11 cellular contexts compared by ENCODE assay signal in the genomic region with DNA sequence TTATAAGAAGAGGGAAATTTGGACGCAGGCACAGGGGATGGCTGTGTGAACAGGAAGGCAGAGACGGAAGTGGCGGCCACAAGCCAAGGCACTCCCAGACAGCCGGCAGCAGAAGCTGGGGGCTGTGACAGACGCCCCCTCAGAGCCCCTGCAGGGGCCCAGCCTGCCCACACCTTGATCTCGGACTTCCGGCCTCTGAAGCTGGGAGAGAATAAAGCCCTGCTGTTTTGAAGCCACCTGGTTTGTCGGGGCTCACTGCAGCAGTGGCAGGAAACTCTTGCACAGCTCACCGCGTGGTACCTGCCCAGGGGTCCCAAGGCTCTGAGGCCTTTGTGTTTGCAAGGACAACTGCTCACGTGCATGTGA. TPM values are rescaled to one million over a fixed set of nuclear protein-coding genes. Genes with fewer than 3 reads are reported as not detected.
DNase-seq lines count a peak whose midpoint lies in the region; ATAC-seq, FAIRE-seq and TF ChIP-seq lines count a peak whose summit lies in the region.
"Had no signal": no experiment of that assay in that cellular context is flagged by ENCODE, and none has a peak within 500 bp of the region (broad histone marks: within the 10 kb centered on the region; RNA-seq: fewer than 3 reads in every experiment).

No MANE protein-coding gene starts in this region.

- no peak overlapping the region for H3K14ac ChIP-seq in H1 (ENCODE audit: insufficient read length)

- no peak overlapping the region for H3K4me2 ChIP-seq in H1 (ENCODE audit: insufficient read depth in 1 of 2, low read depth in 2 of 2, low read length in 2 of 2)

- peak overlapping the region; percentile 60 for H3K4ac ChIP-seq in H1 (replicated peaks; ENCODE audit: insufficient read length, low read depth, low read length)

- H3K23ac ChIP-seq in H1 (ENCODE audit: insufficient read length), result no peak overlapping the region

- H2BK12ac ChIP-seq in H1 (ENCODE audit: low read depth, low read length), result no peak overlapping the region

- H3K27ac Mint-ChIP-seq in activated naive CD4-positive, alpha-beta T cell treated with anti-CD3 and anti-CD28 coated beads, Interleukin-2, amount 50 U/mL, for 24 hours, result peak overlapping the region; percentile 88
- H3K27ac Mint-ChIP-seq in stimulated activated memory B cell treated with anti-CD40 and anti-IgM and Interleukin-4, amounts not matched to agents 10 μg/mL and 1 μg/mL and 100 μg/mL, for 72 hours, result peak overlapping the region; percentile 66
- no peak overlapping the region for H3K27ac Mint-ChIP-seq in activated T-helper 2 cell treated with anti-CD3 and anti-CD28 coated beads, Interferon-gamma antibody, Interleukin-2, Interleukin-4, amounts not matched to agents 10 μg/mL and 5 μg/mL and 100 μg/mL, durations not matched to agents 14 hours and 24 hours and 36 hours

- peaks cover 20% of the 10 kb centered on the region for H3K4me1 Mint-ChIP-seq in activated naive CD4-positive, alpha-beta T cell treated with anti-CD3 and anti-CD28 coated beads, Interleukin-2, amount 50 U/mL, for 24 hours
- peaks cover 34% of the 10 kb centered on the region for H3K4me1 Mint-ChIP-seq in stimulated activated memory B cell treated with anti-CD40 and anti-IgM and Interleukin-4, amounts not matched to agents 10 μg/mL and 1 μg/mL and 100 μg/mL, for 72 hours
- peaks cover 8% of the 10 kb centered on the region for H3K4me1 Mint-ChIP-seq in activated T-helper 2 cell treated with anti-CD3 and anti-CD28 coated beads, Interferon-gamma antibody, Interleukin-2, Interleukin-4, amounts not matched to agents 10 μg/mL and 5 μg/mL and 100 μg/mL, durations not matched to agents 14 hours and 24 hours and 36 hours (ENCODE audit: low read depth)

- no peak for TF ChIP-seq POLR2A in H1 (IDR thresholded peaks at IDR 0.05; ENCODE audit: control extremely low read depth in 1 of 2, low read depth in 2 of 2, low read length in 2 of 2)

- H3K4me3 Mint-ChIP-seq in activated naive CD4-positive, alpha-beta T cell treated with anti-CD3 and anti-CD28 coated beads, Interleukin-2, amount 50 U/mL, for 24 hours, result peak overlapping the region; percentile 68
- H3K4me3 Mint-ChIP-seq in stimulated activated memory B cell treated with anti-CD40 and anti-IgM and Interleukin-4, amounts not matched to agents 10 μg/mL and 1 μg/mL and 100 μg/mL, for 72 hours, result peak overlapping the region; percentile 77
- no peak overlapping the region for H3K4me3 Mint-ChIP-seq in activated T-helper 2 cell treated with anti-CD3 and anti-CD28 coated beads, Interferon-gamma antibody, Interleukin-2, Interleukin-4, amounts not matched to agents 10 μg/mL and 5 μg/mL and 100 μg/mL, durations not matched to agents 14 hours and 24 hours and 36 hours (ENCODE audit: low read depth)

- no peaks in the 10 kb centered on the region for H3K27me3 ChIP-seq in H1 (replicated peaks in 1 of 4; ENCODE audit: control insufficient read depth in 3 of 4, extremely low read depth in 1 of 4, insufficient read depth in 3 of 4, low read length in 3 of 4)
- H3K27me3 ChIP-seq: brain microvascular endothelial cell had no signal

- no peaks in the 10 kb centered on the region for H4K20me1 ChIP-seq in H1 (replicated peaks in 1 of 2; ENCODE audit: control insufficient read depth in 1 of 2, insufficient read depth in 2 of 2, low read length in 2 of 2)

- no peaks in the 10 kb centered on the region for H3K27me3 Mint-ChIP-seq in activated naive CD4-positive, alpha-beta T cell treated with anti-CD3 and anti-CD28 coated beads, Interleukin-2, amount 50 U/mL, for 24 hours
- H3K27me3 Mint-ChIP-seq in stimulated activated memory B cell treated with anti-CD40 and anti-IgM and Interleukin-4, amounts not matched to agents 10 μg/mL and 1 μg/mL and 100 μg/mL, for 72 hours, result peaks cover 45% of the 10 kb centered on the region
- no peaks in the 10 kb centered on the region for H3K27me3 Mint-ChIP-seq in activated T-helper 2 cell treated with anti-CD3 and anti-CD28 coated beads, Interferon-gamma antibody, Interleukin-2, Interleukin-4, amounts not matched to agents 10 μg/mL and 5 μg/mL and 100 μg/mL, durations not matched to agents 14 hours and 24 hours and 36 hours (ENCODE audit: low read depth)

- peak overlapping the region; percentile 61; the same call in 1 of the 2 replicates for H2BK15ac ChIP-seq in H1 (ENCODE audit: low read length)

- peak overlapping the region; percentile 82; the same call in 1 of the 2 replicates for H2BK5ac ChIP-seq in H1 (ENCODE audit: low read depth, low read length)

- no peak for TF ChIP-seq RAD21 in H1 (IDR thresholded peaks at IDR 0.05 in 1 of 2, conservative IDR thresholded peaks at IDR 0.05 in 1 of 2; ENCODE audit: low read depth in 2 of 2, low read length in 2 of 2)

- no peaks in the 10 kb centered on the region for H3K36me3 Mint-ChIP-seq in activated naive CD4-positive, alpha-beta T cell treated with anti-CD3 and anti-CD28 coated beads, Interleukin-2, amount 50 U/mL, for 24 hours
- H3K36me3 Mint-ChIP-seq in stimulated activated memory B cell treated with anti-CD40 and anti-IgM and Interleukin-4, amounts not matched to agents 10 μg/mL and 1 μg/mL and 100 μg/mL, for 72 hours, result no peaks in the 10 kb centered on the region
- no peaks in the 10 kb centered on the region for H3K36me3 Mint-ChIP-seq in activated T-helper 2 cell treated with anti-CD3 and anti-CD28 coated beads, Interferon-gamma antibody, Interleukin-2, Interleukin-4, amounts not matched to agents 10 μg/mL and 5 μg/mL and 100 μg/mL, durations not matched to agents 14 hours and 24 hours and 36 hours (ENCODE audit: low read depth)

- FAIRE-seq in H1 (lab: Jason Lieb, UNC), result no peak

- intact Hi-C loops in activated T-helper 2 cell treated with anti-CD3 and anti-CD28 coated beads, Interferon-gamma antibody, Interleukin-2, Interleukin-4, amounts not matched to agents 10 μg/mL and 5 μg/mL and 100 μg/mL, durations not matched to agents 14 hours and 24 hours and 36 hours (cut with micrococcal nuclease), result no loop called here

- peak overlapping the region; percentile 53 for H4K91ac ChIP-seq in H1 (replicated peaks; ENCODE audit: insufficient read length, low read length)

- H3K56ac ChIP-seq in H1 (replicated peaks; ENCODE audit: insufficient read length, low read depth, low read length), result no peak overlapping the region

- no peaks in the 10 kb centered on the region for H3K9me3 ChIP-seq in H1 (ENCODE audit: insufficient read depth in 2 of 2, low read depth in 1 of 2, low read length in 1 of 2)

- no peak overlapping the region for H4K8ac ChIP-seq in H1 (ENCODE audit: extremely low read depth, insufficient read depth, low read length)

- no peaks in the 10 kb centered on the region for H3K36me3 ChIP-seq in H1 (ENCODE audit: control insufficient read depth in 2 of 4, insufficient read depth in 4 of 4, low read length in 3 of 4)
- H3K36me3 ChIP-seq: brain microvascular endothelial cell had no signal

- 0 out of 2 replicates have a peak overlapping the region, but pooled peaks have one; percentile 48 for H2BK20ac ChIP-seq in H1 (ENCODE audit: low read length)

- whole genome bisulfite sequencing in H1 (ENCODE audit: extremely low coverage in 1 of 2, insufficient coverage in 1 of 2, insufficient read length in 1 of 2, insufficient replicate concordance in 2 of 2, low coverage in 1 of 2, low lambda C conversion rate in 2 of 2, missing lambda C conversion rate in 1 of 2), 2 experiments, result 63% methylated on average over 11 of the region's 11 CpGs; no CpG with 5 or more reads in 1 of the 2 experiments

- no peak for ATAC-seq in stimulated activated memory B cell treated with anti-CD40 and anti-IgM and Interleukin-4, amounts not matched to agents 10 μg/mL and 1 μg/mL and 100 μg/mL, for 72 hours
- ATAC-seq in GM18861 (IDR thresholded peaks at IDR 0.05; ENCODE audit: unreplicated experiment) (no peak), GM21786 (IDR thresholded peaks at IDR 0.05; ENCODE audit: unreplicated experiment) (no peak)
- ATAC-seq: PC-3 had no signal

- H2AFZ ChIP-seq in H1 (ENCODE audit: low read length), result no peak overlapping the region

- no peak for TF ChIP-seq CTCF in H1 (IDR thresholded peaks at IDR 0.05; ENCODE audit: control extremely low read depth in 1 of 3, insufficient read depth in 1 of 3, low read depth in 1 of 3, low read length in 3 of 3)

- no peak for DNase-seq in activated naive CD4-positive, alpha-beta T cell treated with Interleukin-2 at 50 U/mL for 16 hours
- DNase-seq in NCI-H69 (lab: John Stamatoyannopoulos, UW) (peak; percentile 17), H1 (ENCODE audit: low read depth in 1 of 2, low spot score in 2 of 2) (no peak)
- DNase-seq in activated T-helper 2 cell treated with anti-CD3 and anti-CD28 coated beads, Interferon-gamma antibody, Interleukin-2, Interleukin-4, amounts not matched to agents 10 μg/mL and 5 μg/mL and 100 μg/mL, durations not matched to agents 14 hours and 24 hours and 36 hours (ENCODE audit: low spot score), result no peak
- DNase-seq: brain microvascular endothelial cell, NCI-H1092, PC-3 had no signal

- H3K18ac ChIP-seq in H1 (ENCODE audit: extremely low read depth, low read length), result peak overlapping the region; percentile 78

- no peak overlapping the region for H3K27ac ChIP-seq in H1 (ENCODE audit: low read depth, low read length)
- H3K27ac ChIP-seq: brain microvascular endothelial cell had no signal

- H2BK120ac ChIP-seq in H1 (replicated peaks; ENCODE audit: low read depth, low read length), result no peak overlapping the region

- CTCF ChIA-PET in H1 (lab: Charles Lee; ENCODE audit: partially characterized antibody), result interaction anchor here (0.7 to 4.8 kb wide), 7 partner anchors 9 to 44 kb away, joined by 3 to 35 read pairs (median 5); no protein-coding TSS in a partner anchor

- H2AK5ac ChIP-seq in H1 (ENCODE audit: low read depth, low read length), result no peak overlapping the region

- H3K79me2 ChIP-seq in H1 (ENCODE audit: control insufficient read depth in 1 of 2, insufficient read depth in 2 of 2, low read length in 2 of 2), result no peaks in the 10 kb centered on the region

- TF ChIP-seq EP300 in H1 (IDR thresholded peaks at IDR 0.05; ENCODE audit: borderline replicate concordance in 1 of 2, low read depth in 2 of 2, low read length in 2 of 2), result no peak

- H3K23me2 ChIP-seq in H1 (ENCODE audit: low read depth, low read length), result no peaks in the 10 kb centered on the region

- no peak overlapping the region for H4K5ac ChIP-seq in H1 (ENCODE audit: insufficient read length, low read depth, low read length)

- no peak overlapping the region for H3K4me3 ChIP-seq in H1 (ENCODE audit: extremely low read depth in 1 of 4, insufficient read depth in 2 of 4, low read depth in 3 of 4, low read length in 4 of 4)

- no peaks in the 10 kb centered on the region for H3K9me3 Mint-ChIP-seq in activated naive CD4-positive, alpha-beta T cell treated with anti-CD3 and anti-CD28 coated beads, Interleukin-2, amount 50 U/mL, for 24 hours
- H3K9me3 Mint-ChIP-seq in stimulated activated memory B cell treated with anti-CD40 and anti-IgM and Interleukin-4, amounts not matched to agents 10 μg/mL and 1 μg/mL and 100 μg/mL, for 72 hours, result no peaks in the 10 kb centered on the region
- H3K9me3 Mint-ChIP-seq in activated T-helper 2 cell treated with anti-CD3 and anti-CD28 coated beads, Interferon-gamma antibody, Interleukin-2, Interleukin-4, amounts not matched to agents 10 μg/mL and 5 μg/mL and 100 μg/mL, durations not matched to agents 14 hours and 24 hours and 36 hours, result no peaks in the 10 kb centered on the region

- peaks cover 0 to 31% (median 22%) of the 10 kb centered on the region in 4 experiments; a peak in 6 of 7 replicates for H3K4me1 ChIP-seq in H1 (replicated peaks in 1 of 4; ENCODE audit: control insufficient read depth in 3 of 4, insufficient read depth in 4 of 4, low read length in 3 of 4)

- 0 out of 2 replicates have a peak, but pooled peaks cover 2% of the 10 kb centered on the region for H3K79me1 ChIP-seq in H1 (ENCODE audit: low read depth, low read length)

- no peak overlapping the region for H3K9ac ChIP-seq in H1 (replicated peaks in 1 of 4; ENCODE audit: extremely low read depth in 1 of 4, low read depth in 3 of 4, low read length in 3 of 4)

- POLR2A ChIA-PET in H1 (lab: Charles Lee; ENCODE audit: partially characterized antibody), result interaction anchor here (1.2 to 2.0 kb wide), 2 partner anchors 10 to 12 kb away, joined by 4 to 8 read pairs; no protein-coding TSS in a partner anchor

RNA-seq across cellular contexts. Expression of a gene that starts 13.7 kb away (rescaled TPM):
- 13.2 and 14.8 TPM in 2 replicates for total RNA-seq in H1 (2021; fragmentation: NEBNext Ultra II Directional; extraction: Animal tissue kit (Norgen Biotek cat#: 25700))
- polyA plus RNA-seq in H1 (2011; rRNA removed), result 4.1 and 9.5 TPM in 2 replicates
- polyA plus RNA-seq in H1 (2011; cell fraction: cytosol; rRNA removed), result 7.8 TPM
- 88.4 TPM for polyA plus RNA-seq in H1 (2011; cell fraction: nucleus; rRNA removed)
- 7.4 to 14.6 TPM (median 10.8 TPM) in 4 replicates for polyA plus RNA-seq in H1 (2012, experiment 1 of 2)
- 1.4 TPM for polyA plus RNA-seq in H1 (2012, experiment 2 of 2)
- 4.9 TPM for polyA plus RNA-seq in H1 (2013, experiment 1 of 2)
- polyA plus RNA-seq in H1 (2013, experiment 2 of 2), result 4.4 TPM
- polyA minus RNA-seq in H1 (2011; rRNA and poly(A)+ RNA removed), result 1.7 and 3.0 TPM in 2 replicates
- 9.0 TPM for polyA minus RNA-seq in H1 (2011; cell fraction: cytosol; rRNA and poly(A)+ RNA removed)
- polyA minus RNA-seq in H1 (2011; cell fraction: nucleus; rRNA and poly(A)+ RNA removed), result 24.4 TPM
- 1.7 and 1.9 TPM in 2 replicates for total RNA-seq in activated T-helper 2 cell treated with anti-CD3 and anti-CD28 coated beads, Interferon-gamma antibody, Interleukin-2, Interleukin-4, amounts not matched to agents 10 μg/mL and 5 μg/mL and 100 μg/mL, durations not matched to agents 14 hours and 24 hours and 36 hours

RNA-seq across cellular contexts. Expression of a gene that starts 27.2 kb away (rescaled TPM):
- 21.7 and 22.2 TPM in 2 replicates for total RNA-seq in H1 (2021; fragmentation: NEBNext Ultra II Directional; extraction: Animal tissue kit (Norgen Biotek cat#: 25700))
- polyA plus RNA-seq in H1 (2011; rRNA removed), result 19.8 and 22.3 TPM in 2 replicates
- 21.1 TPM for polyA plus RNA-seq in H1 (2011; cell fraction: cytosol; rRNA removed)
- polyA plus RNA-seq in H1 (2011; cell fraction: nucleus; rRNA removed), result 10.8 TPM
- 17.4 to 21.5 TPM (median 21.1 TPM) in 4 replicates for polyA plus RNA-seq in H1 (2012, experiment 1 of 2)
- 23.7 TPM for polyA plus RNA-seq in H1 (2012, experiment 2 of 2)
- 13.6 TPM for polyA plus RNA-seq in H1 (2013, experiment 1 of 2)
- 13.7 TPM for polyA plus RNA-seq in H1 (2013, experiment 2 of 2)
- polyA minus RNA-seq in H1 (2011; rRNA and poly(A)+ RNA removed), result 15.2 and 19.2 TPM in 2 replicates
- polyA minus RNA-seq in H1 (2011; cell fraction: cytosol; rRNA and poly(A)+ RNA removed), result 15.5 TPM
- polyA minus RNA-seq in H1 (2011; cell fraction: nucleus; rRNA and poly(A)+ RNA removed), result 6.6 TPM
- total RNA-seq in activated T-helper 2 cell treated with anti-CD3 and anti-CD28 coated beads, Interferon-gamma antibody, Interleukin-2, Interleukin-4, amounts not matched to agents 10 μg/mL and 5 μg/mL and 100 μg/mL, durations not matched to agents 14 hours and 24 hours and 36 hours, result 7.0 and 7.1 TPM in 2 replicates

RNA-seq across cellular contexts. Expression of a gene that starts 52.3 kb away (rescaled TPM):
- total RNA-seq in H1 (2021; fragmentation: NEBNext Ultra II Directional; extraction: Animal tissue kit (Norgen Biotek cat#: 25700)), result 29.7 and 30.3 TPM in 2 replicates
- polyA plus RNA-seq in H1 (2011; rRNA removed), result 50.7 and 66.4 TPM in 2 replicates
- polyA plus RNA-seq in H1 (2011; cell fraction: cytosol; rRNA removed), result 54.2 TPM
- polyA plus RNA-seq in H1 (2011; cell fraction: nucleus; rRNA removed), result 183 TPM
- polyA plus RNA-seq in H1 (2012, experiment 1 of 2), result 29.1 to 37.1 TPM (median 32.3 TPM) in 4 replicates
- polyA plus RNA-seq in H1 (2012, experiment 2 of 2), result 26.5 TPM
- polyA plus RNA-seq in H1 (2013, experiment 1 of 2), result 23.2 TPM
- polyA plus RNA-seq in H1 (2013, experiment 2 of 2), result 21.4 TPM
- 32.3 and 34.3 TPM in 2 replicates for polyA minus RNA-seq in H1 (2011; rRNA and poly(A)+ RNA removed)
- 25.3 TPM for polyA minus RNA-seq in H1 (2011; cell fraction: cytosol; rRNA and poly(A)+ RNA removed)
- 44.8 TPM for polyA minus RNA-seq in H1 (2011; cell fraction: nucleus; rRNA and poly(A)+ RNA removed)
- total RNA-seq in activated T-helper 2 cell treated with anti-CD3 and anti-CD28 coated beads, Interferon-gamma antibody, Interleukin-2, Interleukin-4, amounts not matched to agents 10 μg/mL and 5 μg/mL and 100 μg/mL, durations not matched to agents 14 hours and 24 hours and 36 hours, result 38.7 and 42.2 TPM in 2 replicates

RNA-seq across cellular contexts. Expression of a gene that starts 54.7 kb away (rescaled TPM):
- 2.9 and 3.1 TPM in 2 replicates for total RNA-seq in H1 (2021; fragmentation: NEBNext Ultra II Directional; extraction: Animal tissue kit (Norgen Biotek cat#: 25700))
- polyA plus RNA-seq in H1 (2011; rRNA removed), result 2.6 and 4.2 TPM in 2 replicates
- polyA plus RNA-seq in H1 (2011; cell fraction: cytosol; rRNA removed), result 1.3 TPM
- 8.4 TPM for polyA plus RNA-seq in H1 (2011; cell fraction: nucleus; rRNA removed)
- polyA plus RNA-seq in H1 (2012, experiment 1 of 2), result 1.2 to 3.8 TPM (median 2.8 TPM) in 4 replicates
- 1.3 TPM for polyA plus RNA-seq in H1 (2012, experiment 2 of 2)
- 2.1 TPM for polyA plus RNA-seq in H1 (2013, experiment 1 of 2)
- 2.3 TPM for polyA plus RNA-seq in H1 (2013, experiment 2 of 2)
- polyA minus RNA-seq in H1 (2011; rRNA and poly(A)+ RNA removed), result 1.9 and 3.5 TPM in 2 replicates
- 3.4 TPM for polyA minus RNA-seq in H1 (2011; cell fraction: cytosol; rRNA and poly(A)+ RNA removed)
- polyA minus RNA-seq in H1 (2011; cell fraction: nucleus; rRNA and poly(A)+ RNA removed), result 6.7 TPM
- 2.4 and 2.5 TPM in 2 replicates for total RNA-seq in activated T-helper 2 cell treated with anti-CD3 and anti-CD28 coated beads, Interferon-gamma antibody, Interleukin-2, Interleukin-4, amounts not matched to agents 10 μg/mL and 5 μg/mL and 100 μg/mL, durations not matched to agents 14 hours and 24 hours and 36 hours
